In the genomic region with DNA sequence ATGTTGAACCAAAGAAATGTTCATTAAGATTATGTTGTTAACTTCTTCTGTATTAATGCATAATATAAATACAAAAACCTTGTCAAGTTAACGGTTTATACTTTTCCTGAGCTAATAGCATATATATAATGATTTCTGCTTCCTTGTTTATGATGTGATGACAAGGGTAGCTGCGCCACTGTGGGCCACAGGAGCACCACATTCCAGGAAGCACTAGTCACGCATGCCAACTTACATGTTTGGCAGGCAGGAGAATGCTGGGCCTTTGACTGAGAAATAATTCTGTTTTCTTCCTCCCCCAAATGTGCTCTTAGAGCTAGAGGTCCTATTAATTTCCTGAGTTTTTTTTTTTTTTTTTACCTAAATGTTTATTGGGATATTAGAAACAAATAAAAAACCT, we compare ENCODE assay signal across 6 cellular contexts.
DNase-seq lines count a peak whose midpoint lies in the region; ATAC-seq, FAIRE-seq and TF ChIP-seq lines count a peak whose summit lies in the region.
"Not testable (repeated sequence)": the region's sequence is repeated elsewhere in the genome, so short reads cannot be mapped to it uniquely, and the experiment has no call there.

No MANE protein-coding gene starts in this region.

- not testable (repeated sequence) for H3K9ac ChIP-seq in endothelial cell of umbilical vein (replicated peaks; ENCODE audit: extremely low read depth, insufficient read depth, low read length)

- H3K4me1 ChIP-seq in endothelial cell of umbilical vein (ENCODE audit: control insufficient read depth, extremely low read depth, insufficient read depth, low read length) = not testable (repeated sequence)

- H3K27me3 ChIP-seq in MG63; endothelial cell of umbilical vein (ENCODE audit: control insufficient read depth in 2 of 2, insufficient read depth in 2 of 2, low read length in 2 of 2): not testable (repeated sequence)

- not testable (repeated sequence) for TF ChIP-seq POLR2A in GM12891 (IDR thresholded peaks at IDR 0.05; ENCODE audit: low read depth, low read length); endothelial cell of umbilical vein (IDR thresholded peaks at IDR 0.05; ENCODE audit: low read depth, low read length)

- FAIRE-seq in GM12891 (lab: Jason Lieb, UNC) (peak; percentile 35), RCC 7860 (lab: Jason Lieb, UNC) (peak; percentile 75), islet of Langerhans (lab: Jason Lieb, UNC) (peak; percentile 74)
- FAIRE-seq in endothelial cell of umbilical vein (lab: Jason Lieb, UNC) = not testable (repeated sequence)

- not testable (repeated sequence) for DNase-seq in GM12891 (ENCODE audit: insufficient read length, low spot score); RCC 7860 (ENCODE audit: low spot score); Right ventricle myocardium superior
- DNase-seq in MG63 = peak; percentile 0
- DNase-seq in endothelial cell of umbilical vein (ENCODE audit: low read depth, low spot score) = peak; percentile 1

- not testable (repeated sequence) for H3K4me2 ChIP-seq in endothelial cell of umbilical vein (ENCODE audit: insufficient read depth, low read length)

- not testable (repeated sequence) for H3K9me3 ChIP-seq in MG63; endothelial cell of umbilical vein (replicated peaks; ENCODE audit: control insufficient read depth, insufficient read depth, low read length)

- not testable (repeated sequence) for H2AFZ ChIP-seq in endothelial cell of umbilical vein (ENCODE audit: low read depth, low read length)

- H4K20me1 ChIP-seq in endothelial cell of umbilical vein (replicated peaks; ENCODE audit: control insufficient read depth, extremely low read depth, insufficient read depth, low read length) = not testable (repeated sequence)

- H3K36me3 ChIP-seq in MG63; endothelial cell of umbilical vein (ENCODE audit: control insufficient read depth in 2 of 2, extremely low read depth in 1 of 2, insufficient read depth in 2 of 2, low read length in 2 of 2): not testable (repeated sequence)

- not testable (repeated sequence) for BruUV-seq in endothelial cell of umbilical vein (replicated peaks; lab: Mats Ljungman, UMichigan)

- peak; percentile 71 for ATAC-seq in Right ventricle myocardium superior (ENCODE audit: poor library complexity)

- POLR2A ChIA-PET in endothelial cell of umbilical vein (lab: Charles Lee) = not testable (repeated sequence)

- not testable (repeated sequence) for H3K27ac ChIP-seq in endothelial cell of umbilical vein (ENCODE audit: insufficient read depth, low read depth, low read length)

- dilution Hi-C loops in endothelial cell of umbilical vein (cut with MboI; ENCODE audit: extremely low pct_ligation_motif_present, low sequenced_read_pairs) = not testable (repeated sequence)

- H3K4me3 ChIP-seq in MG63; endothelial cell of umbilical vein (replicated peaks in 1 of 3; ENCODE audit: insufficient read depth in 1 of 3, low read depth in 1 of 3, low read length in 3 of 3): not testable (repeated sequence)

- H3K79me2 ChIP-seq in endothelial cell of umbilical vein (ENCODE audit: control insufficient read depth, insufficient read depth, low read length) = not testable (repeated sequence)

- intact Hi-C loops in endothelial cell of umbilical vein (cut with micrococcal nuclease); Right ventricle myocardium superior (cut with DNase I): not testable (repeated sequence)

- CTCF ChIA-PET in endothelial cell of umbilical vein (lab: Charles Lee) = not testable (repeated sequence)

- TF ChIP-seq CTCF in endothelial cell of umbilical vein (IDR thresholded peaks at IDR 0.05; ENCODE audit: extremely low read depth in 1 of 2, insufficient read depth in 1 of 2, low read depth in 1 of 2, low read length in 2 of 2) = not testable (repeated sequence)

- H3K9me1 ChIP-seq in endothelial cell of umbilical vein (replicated peaks; ENCODE audit: control insufficient read depth, extremely low read depth, insufficient read depth, low read length) = not testable (repeated sequence)
